10 cellular contexts compared by ENCODE assay signal in the genomic region with DNA sequence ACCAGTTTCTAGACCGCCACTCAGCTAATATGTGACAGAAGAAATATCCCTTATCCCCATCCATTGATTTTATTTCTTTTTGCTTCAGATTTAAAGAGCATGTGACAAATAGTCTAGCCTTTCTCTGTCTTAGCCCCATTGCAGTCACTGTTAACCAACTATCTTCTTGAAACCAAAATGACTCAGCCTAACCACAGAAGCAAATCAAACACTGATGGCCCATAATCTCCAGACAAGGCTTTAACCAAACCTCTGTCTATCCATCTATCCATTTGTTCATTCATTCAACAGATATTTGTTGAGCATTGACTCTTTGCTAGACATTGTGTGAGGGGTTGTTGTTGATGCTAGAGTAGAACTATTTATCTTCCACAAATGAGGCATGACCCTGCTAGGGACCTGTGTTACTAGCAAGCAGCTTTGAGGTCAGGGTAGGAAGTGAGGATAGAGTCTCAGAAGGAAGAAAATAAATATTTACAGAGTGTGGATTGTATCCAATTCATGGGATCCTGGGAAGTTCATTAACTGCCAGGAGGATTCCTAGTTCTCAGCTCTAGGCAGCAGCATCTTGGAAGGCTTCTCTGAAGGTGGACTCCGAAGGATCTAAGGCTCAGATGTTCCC. TPM values are rescaled to one million over a fixed set of nuclear protein-coding genes. Genes with fewer than 3 reads are reported as not detected.
DNase-seq lines count a peak whose midpoint lies in the region; ATAC-seq, FAIRE-seq and TF ChIP-seq lines count a peak whose summit lies in the region.
"Had no signal": no experiment of that assay in that cellular context is flagged by ENCODE, and none has a peak within 500 bp of the region (broad histone marks: within the 10 kb centered on the region; RNA-seq: fewer than 3 reads in every experiment).

No MANE protein-coding gene starts in this region.

- no peaks in the 10 kb centered on the region for H3K36me3 Mint-ChIP-seq in MCF 10A (ENCODE audit: insufficient read depth, unreplicated experiment)

- intact Hi-C loops in IMR-90 (cut with micrococcal nuclease) (no loop called here), MCF 10A (cut with micrococcal nuclease) (no loop called here)

- no peak overlapping the region for H3K56ac ChIP-seq in IMR-90 (ENCODE audit: extremely low read depth, insufficient read depth, low read length)

- H2AK5ac ChIP-seq in IMR-90 (ENCODE audit: low read depth, low read length): no peak overlapping the region

- H3K79me1 ChIP-seq in IMR-90 (ENCODE audit: low read depth in 1 of 2, low read length in 2 of 2): no peaks in the 10 kb centered on the region

- peak overlapping the region; percentile 39; the same call in 1 of the 2 replicates for H3K4me2 ChIP-seq in IMR-90 (ENCODE audit: low read depth, low read length)

- CTCF ChIA-PET in IMR-90 (lab: Yijun Ruan, JAX) (interaction anchor here (1.0 kb wide), 1 partner anchor 14 kb away, joined by 3 read pairs; no protein-coding TSS in a partner anchor), MCF 10A (lab: Yijun Ruan, JAX) (no interaction called here)

- H3K23ac ChIP-seq in IMR-90 (ENCODE audit: low read depth, low read length): no peak overlapping the region

- dilution Hi-C loops in IMR-90 (cut with HindIII; ENCODE audit: low sequenced_read_pairs, unreplicated experiment): no loop called here

- H4K5ac ChIP-seq in IMR-90 (ENCODE audit: low read depth, low read length): no peak overlapping the region

- no peak overlapping the region for H2BK15ac ChIP-seq in IMR-90 (ENCODE audit: low read depth, low read length)

- H2BK20ac ChIP-seq in IMR-90 (ENCODE audit: low read depth, low read length): no peak overlapping the region

- POLR2A ChIA-PET in IMR-90 (lab: Charles Lee; ENCODE audit: unreplicated experiment): no interaction called here
- POLR2A ChIA-PET in MCF 10A (lab: Yijun Ruan, JAX): no interaction called here

- H2BK5ac ChIP-seq in IMR-90 (ENCODE audit: low read depth, low read length, poor library complexity, severe bottlenecking): peak overlapping the region; percentile 38

- H3K9ac ChIP-seq in IMR-90 (ENCODE audit: low read depth, low read length): no peak overlapping the region

- DNase-seq in HCEC 1CT (peak; percentile 61), IMR-90 (peak; percentile 54), iris pigment epithelial cell (ENCODE audit: low read depth) (peak; percentile 67), urothelium cell line (ENCODE audit: low spot score) (no peak), CD1c-positive myeloid dendritic cell (ENCODE audit: extremely low spot score) (no peak), MCF 10A (ENCODE audit: unreplicated experiment) (no peak), SHP77 (lab: John Stamatoyannopoulos, UW) (no peak)
- DNase-seq: activated effector memory CD4-positive, alpha-beta T cell treated with Interleukin-2 at 50 U/mL for 16 hours; head of caudate nucleus had no signal

- H3K27ac ChIP-seq in IMR-90 (ENCODE audit: insufficient read depth, low read length): no peak overlapping the region

- H3K4me1 Mint-ChIP-seq in MCF 10A (ENCODE audit: insufficient read depth, unreplicated experiment): no peaks in the 10 kb centered on the region

- no peaks in the 10 kb centered on the region for H3K36me3 ChIP-seq in IMR-90 (ENCODE audit: control insufficient read depth, insufficient read depth, low read length)

- no peak for TF ChIP-seq RAD21 in IMR-90 (IDR thresholded peaks at IDR 0.05; ENCODE audit: low read length)

- FAIRE-seq in urothelium cell line (lab: Jason Lieb, UNC): no peak

- H3K9me1 ChIP-seq in IMR-90 (ENCODE audit: insufficient read depth, low read length): no peaks in the 10 kb centered on the region

- H4K20me1 ChIP-seq in IMR-90 (ENCODE audit: insufficient read depth, low read length): no peaks in the 10 kb centered on the region

- no TSS peak for BruUV-seq in IMR-90 (replicated peaks; lab: Mats Ljungman, UMichigan)
- no TSS peak for BruUV-seq in MCF 10A (replicated peaks; lab: Mats Ljungman, UMichigan)

- H2BK120ac ChIP-seq in IMR-90 (ENCODE audit: low read depth, low read length): no peak overlapping the region

- TF ChIP-seq POLR2A in IMR-90 (IDR thresholded peaks at IDR 0.05; ENCODE audit: low read depth, low read length): no peak

- H3K9me3 Mint-ChIP-seq in MCF 10A (ENCODE audit: unreplicated experiment): no peaks in the 10 kb centered on the region

- H3K4me1 ChIP-seq in IMR-90 (ENCODE audit: control insufficient read depth, insufficient read depth, low read length): peaks cover 2% of the 10 kb centered on the region; the same call in 1 of the 2 replicates

- H3K4ac ChIP-seq in IMR-90 (ENCODE audit: low read depth, low read length): no peak overlapping the region; the same call in 1 of the 2 replicates

- in situ Hi-C loops in IMR-90 (cut with MboI; ENCODE audit: low sequenced_read_pairs): no loop called here

- H3K14ac ChIP-seq in IMR-90 (replicated peaks; ENCODE audit: low read depth, low read length): no peak overlapping the region

- no peak overlapping the region for H3K18ac ChIP-seq in IMR-90 (ENCODE audit: low read depth, low read length)

- H3K9me3 ChIP-seq in IMR-90 (ENCODE audit: control insufficient read depth, insufficient read depth, low read length): no peaks in the 10 kb centered on the region; the same call in 1 of the 2 replicates

- WGBS in IMR-90 (ENCODE audit: extremely low coverage in 2 of 2, insufficient read length in 1 of 2), 2 experiments: no CpG with 5 or more reads among the region's 2 CpGs

- H3K4me3 ChIP-seq in IMR-90 (ENCODE audit: insufficient read depth, low read depth, low read length): no peak overlapping the region

- no peak overlapping the region for H2AFZ ChIP-seq in IMR-90 (replicated peaks; ENCODE audit: low read length, poor library complexity)

- H4K8ac ChIP-seq in IMR-90 (ENCODE audit: low read depth in 2 of 2, low read length in 2 of 2): no peak overlapping the region

- TF ChIP-seq CTCF in IMR-90 (conservative IDR thresholded peaks at IDR 0.05; ENCODE audit: low read depth, low read length) (no peak), MCF 10A (IDR thresholded peaks at IDR 0.05; ENCODE audit: unreplicated experiment) (no peak)

- no peak overlapping the region for H3K27ac Mint-ChIP-seq in MCF 10A (ENCODE audit: low read depth, unreplicated experiment)

- no peak overlapping the region for H4K91ac ChIP-seq in IMR-90 (ENCODE audit: insufficient read depth, low read depth, low read length)

- H3K4me3 Mint-ChIP-seq in MCF 10A (ENCODE audit: unreplicated experiment): no peak overlapping the region

- peak; percentile 94 for ATAC-seq in GM18861 (IDR thresholded peaks at IDR 0.05; ENCODE audit: unreplicated experiment)
- ATAC-seq in IMR-90 (ENCODE audit: low read depth): peak; percentile 69

- H3K27me3 Mint-ChIP-seq in MCF 10A (ENCODE audit: insufficient read depth, unreplicated experiment): peaks cover 11% of the 10 kb centered on the region

- no peaks in the 10 kb centered on the region for H3K27me3 ChIP-seq in IMR-90 (ENCODE audit: control insufficient read depth, insufficient read depth, low read length)

- H2AK9ac ChIP-seq in IMR-90 (replicated peaks; ENCODE audit: low read depth, low read length, poor library complexity): no peak overlapping the region

TF ChIP-seq in IMR-90, 13 proteins besides CTCF, POLR2A, EP300 and RAD21 (continues in another document):
- TF ChIP-seq FOS (IDR thresholded peaks at IDR 0.05; ENCODE audit: low read depth, low read length) (no peak), CHD1 (IDR thresholded peaks at IDR 0.05; ENCODE audit: low read depth, low read length) (no peak), MXI1 (IDR thresholded peaks at IDR 0.05; ENCODE audit: borderline replicate concordance, low read depth, low read length) (no peak), BHLHE40 (IDR thresholded peaks at IDR 0.05; ENCODE audit: low read depth, low read length) (no peak), MAFK (IDR thresholded peaks at IDR 0.05; ENCODE audit: low read depth, low read length) (no peak)
- TF ChIP-seq, protein P1, sequence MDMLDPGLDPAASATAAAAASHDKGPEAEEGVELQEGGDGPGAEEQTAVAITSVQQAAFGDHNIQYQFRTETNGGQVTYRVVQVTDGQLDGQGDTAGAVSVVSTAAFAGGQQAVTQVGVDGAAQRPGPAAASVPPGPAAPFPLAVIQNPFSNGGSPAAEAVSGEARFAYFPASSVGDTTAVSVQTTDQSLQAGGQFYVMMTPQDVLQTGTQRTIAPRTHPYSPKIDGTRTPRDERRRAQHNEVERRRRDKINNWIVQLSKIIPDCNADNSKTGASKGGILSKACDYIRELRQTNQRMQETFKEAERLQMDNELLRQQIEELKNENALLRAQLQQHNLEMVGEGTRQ (IDR thresholded peaks at IDR 0.05; ENCODE audit: low read depth, low read length): no peak

RNA-seq across cellular contexts. Expression of gene HNRNPH2, which starts 22.5 kb away (rescaled TPM):
- 54.3 and 95.3 TPM in 2 replicates for total RNA-seq in IMR-90 (2012; rRNA removed)
- 31.4 and 42.8 TPM in 2 replicates for polyA plus RNA-seq in IMR-90 (2012; rRNA removed)
- polyA plus RNA-seq in IMR-90 (2012; cell fraction: cytosol; rRNA removed): 5.2 and 10.1 TPM in 2 replicates
- 1.4 and 12.2 TPM in 2 replicates for polyA plus RNA-seq in IMR-90 (2012; cell fraction: nucleus; rRNA removed; ENCODE audit: low replicate concordance)
- 35.5 and 44.2 TPM in 2 replicates for total RNA-seq in MCF 10A (2022)

RNA-seq across cellular contexts. Expression of gene GLA, which starts 22.8 kb away (rescaled TPM):
- 37.2 and 38.7 TPM in 2 replicates for total RNA-seq in IMR-90 (2012; rRNA removed)
- 26.4 and 27.9 TPM in 2 replicates for polyA plus RNA-seq in IMR-90 (2012; rRNA removed)
- 11.8 and 15.8 TPM in 2 replicates for polyA plus RNA-seq in IMR-90 (2012; cell fraction: cytosol; rRNA removed)
- polyA plus RNA-seq in IMR-90 (2012; cell fraction: nucleus; rRNA removed; ENCODE audit: low replicate concordance): 14.3 and 57.2 TPM in 2 replicates
- 11.7 and 13.3 TPM in 2 replicates for total RNA-seq in MCF 10A (2022)

RNA-seq across cellular contexts. Expression of gene RPL36A, which starts 39.8 kb away (rescaled TPM):
- 677 and 1,679 TPM in 2 replicates for total RNA-seq in IMR-90 (2012; rRNA removed)
- polyA plus RNA-seq in IMR-90 (2012; rRNA removed): 1,999 and 2,412 TPM in 2 replicates
- polyA plus RNA-seq in IMR-90 (2012; cell fraction: cytosol; rRNA removed): 794 and 2,086 TPM in 2 replicates
- polyA plus RNA-seq in IMR-90 (2012; cell fraction: nucleus; rRNA removed; ENCODE audit: low replicate concordance): 62.2 and 963 TPM in 2 replicates
- total RNA-seq in MCF 10A (2022): 445 and 482 TPM in 2 replicates

RNA-seq across cellular contexts. Expression of gene BTK, which starts 44.6 kb away (rescaled TPM):
- total RNA-seq in IMR-90 (2012; rRNA removed): not detected in 2 replicates
- not detected in 2 replicates for polyA plus RNA-seq in IMR-90 (2012; rRNA removed)
- 0.22 TPM in 1 of 2 replicates, not detected in the other for polyA plus RNA-seq in IMR-90 (2012; cell fraction: cytosol; rRNA removed)
- 0.03 TPM in 1 of 2 replicates, not detected in the other for polyA plus RNA-seq in IMR-90 (2012; cell fraction: nucleus; rRNA removed; ENCODE audit: low replicate concordance)
- not detected in 2 replicates for total RNA-seq in MCF 10A (2022)

RNA-seq across cellular contexts. Expression of gene ARMCX4, which starts 54.7 kb away (rescaled TPM):
- 2.3 and 3.1 TPM in 2 replicates for total RNA-seq in IMR-90 (2012; rRNA removed)
- polyA plus RNA-seq in IMR-90 (2012; rRNA removed): 3.3 and 4.2 TPM in 2 replicates
- polyA plus RNA-seq in IMR-90 (2012; cell fraction: cytosol; rRNA removed): 0.64 and 0.88 TPM in 2 replicates
- 4.7 and 22.7 TPM in 2 replicates for polyA plus RNA-seq in IMR-90 (2012; cell fraction: nucleus; rRNA removed; ENCODE audit: low replicate concordance)
- not detected in 2 replicates for total RNA-seq in MCF 10A (2022)

Comparison
In these comparisons a context has a peak if more than half of its experiments do, and no peak if none do; other contexts are left out.
1. DNase-seq: peak in HCEC 1CT (single experiment), IMR-90 (single experiment) and iris pigment epithelial cell (single experiment); none in urothelium cell line (single experiment), CD1c-positive myeloid dendritic cell (single experiment), MCF 10A (single experiment) and SHP77 (0 of 2).